36 cellular contexts compared by ENCODE assay signal in the genomic region with DNA sequence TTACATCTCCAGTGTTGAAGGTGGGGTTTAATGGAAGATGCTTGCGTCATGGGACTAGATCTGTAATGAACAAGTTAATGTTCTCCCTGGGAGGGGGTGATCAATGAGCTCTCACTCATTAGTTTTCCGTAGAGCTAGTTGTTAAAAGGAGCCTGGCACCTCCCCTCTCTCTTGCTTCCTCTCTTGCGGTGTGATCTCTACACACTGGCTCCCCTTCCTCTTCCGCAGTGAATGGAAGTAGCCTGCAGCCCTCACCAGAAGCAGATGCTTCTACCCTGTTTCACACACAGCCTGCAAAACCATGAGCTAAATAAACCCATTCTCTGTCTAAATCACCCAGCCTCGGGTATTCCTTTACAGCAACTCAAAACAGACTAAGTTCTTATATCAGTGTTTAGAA.
"Had no signal": no experiment of that assay in that cellular context is flagged by ENCODE, and none has a peak within 500 bp of the region (broad histone marks: within the 10 kb centered on the region; RNA-seq: fewer than 3 reads in every experiment).

No MANE protein-coding gene starts in this region.

- H3K4me1 ChIP-seq: adrenal gland, body of pancreas, esophagus muscularis mucosa, gastrocnemius medialis had no signal

- H3K36me3 Mint-ChIP-seq: activated CD4-positive, alpha-beta memory T cell treated with anti-CD3 and anti-CD28 coated beads for 36 hours; activated CD8-positive, alpha-beta memory T cell treated with anti-CD3 and anti-CD28 coated beads, Interleukin-2, amount 10 ng/mL, durations not matched to agents 7 days and 5 days; activated naive CD4-positive, alpha-beta T cell treated with anti-CD3 and anti-CD28 coated beads, Interleukin-2, amount 50 U/mL, for 24 hours; activated naive CD8-positive, alpha-beta T cell treated with anti-CD3 and anti-CD28 coated beads for 36 hours had no signal

- H3K36me3 ChIP-seq: adrenal gland, esophagus muscularis mucosa, gastrocnemius medialis had no signal

- H3K4me1 Mint-ChIP-seq: activated B cell treated with CpG ODN at 0.5 μM for 24 hours; activated CD4-positive, alpha-beta T cell treated with anti-CD3 and anti-CD28 coated beads for 36 hours; activated CD4-positive, alpha-beta T cell treated with anti-CD3 and anti-CD28 coated beads, Interleukin-2, amount 10 ng/mL, durations not matched to agents 24 days and 14 days; activated CD8-positive, alpha-beta memory T cell treated with anti-CD3 and anti-CD28 coated beads, Interleukin-2, amount 10 ng/mL, durations not matched to agents 7 days and 5 days; activated naive CD4-positive, alpha-beta T cell treated with anti-CD3 and anti-CD28 coated beads, Interleukin-2, amount 50 U/mL, for 24 hours; activated naive CD8-positive, alpha-beta T cell treated with anti-CD3 and anti-CD28 coated beads for 36 hours; activated naive CD8-positive, alpha-beta T cell treated with anti-CD3 and anti-CD28 coated beads, Interleukin-2, amount 50 U/mL, for 24 hours; T-helper 17 cell had no signal

- H3K9me3 ChIP-seq: adrenal gland, body of pancreas, esophagus muscularis mucosa, gastrocnemius medialis had no signal

- H3K27ac ChIP-seq: adrenal gland, body of pancreas, esophagus muscularis mucosa, foreskin keratinocyte, gastrocnemius medialis, VCaP had no signal

- H3K9me3 Mint-ChIP-seq: activated CD4-positive, alpha-beta T cell treated with anti-CD3 and anti-CD28 coated beads, Interleukin-2, amount 10 ng/mL, durations not matched to agents 24 days and 14 days; activated naive CD8-positive, alpha-beta T cell treated with anti-CD3 and anti-CD28 coated beads, Interleukin-2, amount 50 U/mL, for 24 hours; activated T-helper 1 cell treated with anti-CD3 and anti-CD28 coated beads, Interleukin-12 subunit alpha, Interleukin-12 subunit beta, Interleukin-2, Interleukin-4 antibody, amounts not matched to agents 30 ng/mL and 10 ng/mL and 1 ng/mL, durations not matched to agents 14 hours and 24 hours and 36 hours; effector memory CD8-positive, alpha-beta T cell had no signal

- DNase-seq: activated B cell treated with CpG ODN at 0.5 μM for 24 hours; activated CD4-positive, alpha-beta memory T cell treated with anti-CD3 and anti-CD28 coated beads for 36 hours; activated CD4-positive, alpha-beta T cell treated with anti-CD3 and anti-CD28 coated beads for 36 hours; activated CD4-positive, alpha-beta T cell treated with anti-CD3 and anti-CD28 coated beads, Interleukin-2, amount 10 ng/mL, durations not matched to agents 24 days and 14 days; activated CD8-positive, alpha-beta memory T cell treated with anti-CD3 and anti-CD28 coated beads, Interleukin-2, amount 10 ng/mL, durations not matched to agents 7 days and 5 days; activated CD8-positive, alpha-beta memory T cell treated with anti-CD3 and anti-CD28 coated beads, Interleukin-2, amount 50 U/mL, for 4 hours; activated CD8-positive, alpha-beta T cell treated with anti-CD3 and anti-CD28 coated beads, Interleukin-2, amount 10 ng/mL, durations not matched to agents 7 days and 5 days; activated effector memory CD4-positive, alpha-beta T cell treated with anti-CD3 and anti-CD28 coated beads, Interleukin-2, amount 50 U/mL, for 16 hours; activated naive CD4-positive, alpha-beta T cell treated with anti-CD3 and anti-CD28 coated beads for 36 hours; activated naive CD8-positive, alpha-beta T cell treated with anti-CD3 and anti-CD28 coated beads for 36 hours; activated naive CD8-positive, alpha-beta T cell treated with anti-CD3 and anti-CD28 coated beads, Interleukin-2, amount 50 U/mL, for 24 hours; activated T-cell treated with anti-CD3 and anti-CD28 coated beads, Interleukin-2, amount 50 U/mL, for 1 hour; activated T-cell treated with anti-CD3 and anti-CD28 coated beads, Interleukin-2, amount 50 U/mL, for 48 hours; adrenal gland; amygdala; aorta; body of pancreas; caudate nucleus; cortex of kidney; dermis blood vessel endothelial cell; effector CD4-positive, alpha-beta T cell; effector memory CD8-positive, alpha-beta T cell; erythroblast; foreskin keratinocyte; gastrocnemius medialis; head of caudate nucleus; T-helper 1 cell; T-helper 17 cell; T1000 had no signal

- H3K27me3 Mint-ChIP-seq: activated B cell treated with CpG ODN at 0.5 μM for 24 hours; activated CD4-positive, alpha-beta memory T cell treated with anti-CD3 and anti-CD28 coated beads for 36 hours; activated CD4-positive, alpha-beta T cell treated with anti-CD3 and anti-CD28 coated beads for 36 hours; activated CD4-positive, alpha-beta T cell treated with anti-CD3 and anti-CD28 coated beads, Interleukin-2, amount 10 ng/mL, durations not matched to agents 24 days and 14 days; activated CD8-positive, alpha-beta memory T cell treated with anti-CD3 and anti-CD28 coated beads, Interleukin-2, amount 10 ng/mL, durations not matched to agents 7 days and 5 days; activated naive CD4-positive, alpha-beta T cell treated with anti-CD3 and anti-CD28 coated beads, Interleukin-2, amount 50 U/mL, for 24 hours; activated naive CD8-positive, alpha-beta T cell treated with anti-CD3 and anti-CD28 coated beads for 36 hours; activated naive CD8-positive, alpha-beta T cell treated with anti-CD3 and anti-CD28 coated beads, Interleukin-2, amount 50 U/mL, for 24 hours; effector memory CD8-positive, alpha-beta T cell; T-helper 17 cell had no signal

- H3K27ac Mint-ChIP-seq: activated B cell treated with CpG ODN at 0.5 μM for 24 hours; activated CD4-positive, alpha-beta memory T cell treated with anti-CD3 and anti-CD28 coated beads for 36 hours; activated CD4-positive, alpha-beta T cell treated with anti-CD3 and anti-CD28 coated beads for 36 hours; activated CD4-positive, alpha-beta T cell treated with anti-CD3 and anti-CD28 coated beads, Interleukin-2, amount 10 ng/mL, durations not matched to agents 24 days and 14 days; activated CD8-positive, alpha-beta memory T cell treated with anti-CD3 and anti-CD28 coated beads, Interleukin-2, amount 10 ng/mL, durations not matched to agents 7 days and 5 days; activated CD8-positive, alpha-beta T cell treated with anti-CD3 and anti-CD28 coated beads, Interleukin-2, amount 10 ng/mL, durations not matched to agents 7 days and 5 days; activated naive CD4-positive, alpha-beta T cell treated with anti-CD3 and anti-CD28 coated beads for 36 hours; activated naive CD4-positive, alpha-beta T cell treated with anti-CD3 and anti-CD28 coated beads, Interleukin-2, amount 50 U/mL, for 24 hours; activated naive CD8-positive, alpha-beta T cell treated with anti-CD3 and anti-CD28 coated beads for 36 hours; activated naive CD8-positive, alpha-beta T cell treated with anti-CD3 and anti-CD28 coated beads, Interleukin-2, amount 50 U/mL, for 24 hours; activated T-helper 1 cell treated with anti-CD3 and anti-CD28 coated beads, Interleukin-12 subunit alpha, Interleukin-12 subunit beta, Interleukin-2, Interleukin-4 antibody, amounts not matched to agents 30 ng/mL and 10 ng/mL and 1 ng/mL, durations not matched to agents 14 hours and 24 hours and 36 hours; activated T-helper 2 cell treated with anti-CD3 and anti-CD28 coated beads, Interferon-gamma antibody, Interleukin-2, Interleukin-4, amounts not matched to agents 10 μg/mL and 5 μg/mL and 100 μg/mL, durations not matched to agents 14 hours and 24 hours and 36 hours; effector memory CD8-positive, alpha-beta T cell; T-helper 17 cell; T-helper 2 cell treated with Interferon-gamma antibody and Interleukin-4, amounts not matched to agents 5 μg/mL and 100 μg/mL, for 36 hours had no signal

- H3K27me3 ChIP-seq: adrenal gland, body of pancreas, esophagus muscularis mucosa, foreskin keratinocyte, gastrocnemius medialis had no signal

- ATAC-seq: activated CD4-positive, alpha-beta T cell treated with anti-CD3 and anti-CD28 coated beads for 36 hours; activated CD4-positive, CD25-positive, alpha-beta regulatory T cell treated with anti-CD3 and anti-CD28 coated beads, Interleukin-2, amount 50 U/mL, for 24 hours; activated CD8-positive, alpha-beta memory T cell treated with anti-CD3 and anti-CD28 coated beads, Interleukin-2, amount 10 ng/mL, durations not matched to agents 7 days and 5 days; activated CD8-positive, alpha-beta T cell treated with anti-CD3 and anti-CD28 coated beads, Interleukin-2, amount 10 ng/mL, durations not matched to agents 7 days and 5 days; activated naive CD8-positive, alpha-beta T cell treated with anti-CD3 and anti-CD28 coated beads, Interleukin-2, amount 50 U/mL, for 24 hours; body of pancreas; effector memory CD8-positive, alpha-beta T cell; foreskin keratinocyte; gastrocnemius medialis; T-helper 17 cell had no signal

- H3K4me3 ChIP-seq: adrenal gland, body of pancreas, esophagus muscularis mucosa, gastrocnemius medialis had no signal

- H3K4me3 Mint-ChIP-seq: activated B cell treated with CpG ODN at 0.5 μM for 24 hours; activated CD4-positive, alpha-beta memory T cell treated with anti-CD3 and anti-CD28 coated beads for 36 hours; activated CD4-positive, alpha-beta T cell treated with anti-CD3 and anti-CD28 coated beads for 36 hours; activated CD4-positive, alpha-beta T cell treated with anti-CD3 and anti-CD28 coated beads, Interleukin-2, amount 10 ng/mL, durations not matched to agents 24 days and 14 days; activated CD8-positive, alpha-beta memory T cell treated with anti-CD3 and anti-CD28 coated beads, Interleukin-2, amount 10 ng/mL, durations not matched to agents 7 days and 5 days; activated CD8-positive, alpha-beta T cell treated with anti-CD3 and anti-CD28 coated beads, Interleukin-2, amount 10 ng/mL, durations not matched to agents 7 days and 5 days; activated naive CD4-positive, alpha-beta T cell treated with anti-CD3 and anti-CD28 coated beads for 36 hours; activated naive CD4-positive, alpha-beta T cell treated with anti-CD3 and anti-CD28 coated beads, Interleukin-2, amount 50 U/mL, for 24 hours; activated naive CD8-positive, alpha-beta T cell treated with anti-CD3 and anti-CD28 coated beads for 36 hours; activated naive CD8-positive, alpha-beta T cell treated with anti-CD3 and anti-CD28 coated beads, Interleukin-2, amount 50 U/mL, for 24 hours; activated T-helper 1 cell treated with anti-CD3 and anti-CD28 coated beads, Interleukin-12 subunit alpha, Interleukin-12 subunit beta, Interleukin-2, Interleukin-4 antibody, amounts not matched to agents 30 ng/mL and 10 ng/mL and 1 ng/mL, durations not matched to agents 14 hours and 24 hours and 36 hours; effector memory CD8-positive, alpha-beta T cell; T-helper 17 cell; T-helper 2 cell treated with Interferon-gamma antibody and Interleukin-4, amounts not matched to agents 5 μg/mL and 100 μg/mL, for 36 hours had no signal
